In genomic region chr9:94387338-94388010, GRCh38 we compare ENCODE assay signal across 13 cellular contexts. TPM values are rescaled to one million over a fixed set of nuclear protein-coding genes. Genes with fewer than 3 reads are reported as not detected.
DNase-seq lines count a peak whose midpoint lies in the region; ATAC-seq, FAIRE-seq and TF ChIP-seq lines count a peak whose summit lies in the region.
"Not testable (repeated sequence)": the region's sequence is repeated elsewhere in the genome, so short reads cannot be mapped to it uniquely, and the experiment has no call there.
"Had no signal": no experiment of that assay in that cellular context is flagged by ENCODE, and none has a peak within 500 bp of the region (broad histone marks: within the 10 kb centered on the region; RNA-seq: fewer than 3 reads in every experiment).

No MANE protein-coding gene starts in this region.

- not testable (repeated sequence) for H3K4me3 ChIP-seq in IMR-90 (ENCODE audit: insufficient read depth, low read depth, low read length); neural progenitor cell

- not testable (repeated sequence) for H4K91ac ChIP-seq in IMR-90 (ENCODE audit: insufficient read depth, low read depth, low read length)

- not testable (repeated sequence) for H4K20me1 ChIP-seq in IMR-90 (ENCODE audit: insufficient read depth, low read length); neural progenitor cell (ENCODE audit: low read depth)

- not testable (repeated sequence) for H4K5ac ChIP-seq in IMR-90 (ENCODE audit: low read depth, low read length)

- H3K4me1 ChIP-seq in IMR-90 (ENCODE audit: control insufficient read depth, insufficient read depth, low read length); neural progenitor cell: not testable (repeated sequence)

- peak; percentile 21 for FAIRE-seq in GM12892 (lab: Jason Lieb, UNC)

- CTCF ChIA-PET in IMR-90 (lab: Yijun Ruan, JAX): not testable (repeated sequence)

- not testable (repeated sequence) for TF ChIP-seq RAD21 in IMR-90 (IDR thresholded peaks at IDR 0.05; ENCODE audit: low read length)

- BruUV-seq in IMR-90 (replicated peaks; lab: Mats Ljungman, UMichigan): not testable (repeated sequence)

- not testable (repeated sequence) for H3K18ac ChIP-seq in IMR-90 (ENCODE audit: low read depth, low read length)

- ATAC-seq in IMR-90 (ENCODE audit: low read depth): not testable (repeated sequence)
- peak; percentile 60 to 85 for ATAC-seq in activated CD4-positive, CD25-positive, alpha-beta regulatory T cell treated with anti-CD3 and anti-CD28 coated beads, Interleukin-2, amount 50 U/mL, for 24 hours
- peak; percentile 83 for ATAC-seq in activated T-helper 17 cell treated with anti-CD3 and anti-CD28 coated beads, Interleukin-2, amount 50 U/mL, for 72 hours (replicated peaks)
- ATAC-seq in stimulated activated naive CD8-positive, alpha-beta T cell treated with anti-CD3 and anti-CD28 coated beads, Interleukin-15, Interleukin-2, amounts not matched to agents 100 U/mL and 50 U/mL, for 24 hours: peak; percentile 46

- not testable (repeated sequence) for H3K27me3 ChIP-seq in IMR-90 (ENCODE audit: control insufficient read depth, insufficient read depth, low read length); neural progenitor cell

- WGBS in IMR-90 (ENCODE audit: extremely low coverage in 2 of 2, insufficient read length in 1 of 2), 2 experiments: no CpG with 5 or more reads among the region's 5 CpGs

- TF ChIP-seq POLR2A in GM12892 (IDR thresholded peaks at IDR 0.05; ENCODE audit: low read depth, low read length); IMR-90 (IDR thresholded peaks at IDR 0.05; ENCODE audit: low read depth, low read length): not testable (repeated sequence)

- not testable (repeated sequence) for H3K36me3 ChIP-seq in IMR-90 (ENCODE audit: control insufficient read depth, insufficient read depth, low read length); neural progenitor cell

- H2BK15ac ChIP-seq in IMR-90 (ENCODE audit: low read depth, low read length): not testable (repeated sequence)

- H3K23ac ChIP-seq in IMR-90 (ENCODE audit: low read depth, low read length): not testable (repeated sequence)

- not testable (repeated sequence) for H2BK20ac ChIP-seq in IMR-90 (ENCODE audit: low read depth, low read length)

- in situ Hi-C loops in IMR-90 (cut with MboI; ENCODE audit: low sequenced_read_pairs): not testable (repeated sequence)

- not testable (repeated sequence) for H3K9me3 Mint-ChIP-seq in activated T-helper 17 cell treated with anti-CD3 and anti-CD28 coated beads, Interleukin-2, amount 50 U/mL, for 72 hours; neural progenitor cell

- H2AK9ac ChIP-seq in IMR-90 (replicated peaks; ENCODE audit: low read depth, low read length, poor library complexity): not testable (repeated sequence)

- not testable (repeated sequence) for H3K9me1 ChIP-seq in IMR-90 (ENCODE audit: insufficient read depth, low read length)

- not testable (repeated sequence) for H3K36me3 Mint-ChIP-seq in activated T-helper 17 cell treated with anti-CD3 and anti-CD28 coated beads, Interleukin-2, amount 50 U/mL, for 72 hours (ENCODE audit: low read depth); neural progenitor cell

- not testable (repeated sequence) for H3K9me3 ChIP-seq in IMR-90 (ENCODE audit: control insufficient read depth, insufficient read depth, low read length); neural progenitor cell (ENCODE audit: low read depth)

- not testable (repeated sequence) for DNase-seq in GM12892 (ENCODE audit: insufficient read length); IMR-90; epithelial cell of prostate (ENCODE audit: low read depth, low spot score); neural progenitor cell (ENCODE audit: low spot score); stimulated activated naive CD8-positive, alpha-beta T cell treated with anti-CD3 and anti-CD28 coated beads, Interleukin-15, Interleukin-2, amounts not matched to agents 100 U/mL and 50 U/mL, for 24 hours

- H3K56ac ChIP-seq in IMR-90 (ENCODE audit: extremely low read depth, insufficient read depth, low read length): not testable (repeated sequence)

- H2BK5ac ChIP-seq in IMR-90 (ENCODE audit: low read depth, low read length, poor library complexity, severe bottlenecking): not testable (repeated sequence)

- intact Hi-C loops in IMR-90 (cut with micrococcal nuclease): not testable (repeated sequence)

- not testable (repeated sequence) for H3K4me2 ChIP-seq in IMR-90 (ENCODE audit: low read depth, low read length)
- peak overlapping the region; percentile 22 for H3K4me2 ChIP-seq in neural progenitor cell

- not testable (repeated sequence) for TF ChIP-seq CTCF in IMR-90 (conservative IDR thresholded peaks at IDR 0.05; ENCODE audit: low read depth, low read length); neural progenitor cell (IDR thresholded peaks at IDR 0.05)

- H3K27me3 Mint-ChIP-seq in activated T-helper 17 cell treated with anti-CD3 and anti-CD28 coated beads, Interleukin-2, amount 50 U/mL, for 72 hours; neural progenitor cell (ENCODE audit: insufficient read depth, low read depth): not testable (repeated sequence)

- peaks cover 68% of the 10 kb centered on the region for H3K79me2 ChIP-seq in neural progenitor cell (ENCODE audit: low read depth)

- H3K9ac ChIP-seq in IMR-90 (ENCODE audit: low read depth, low read length); neural progenitor cell: not testable (repeated sequence)

- not testable (repeated sequence) for H3K27ac ChIP-seq in IMR-90 (ENCODE audit: insufficient read depth, low read length); neural progenitor cell
- H3K27ac ChIP-seq in epithelial cell of prostate: peak overlapping the region; percentile 25

- POLR2A ChIA-PET in IMR-90 (lab: Charles Lee; ENCODE audit: unreplicated experiment): not testable (repeated sequence)

- H3F3A ChIP-seq in neural progenitor cell (ENCODE audit: low read depth): not testable (repeated sequence)

- dilution Hi-C loops in IMR-90 (cut with HindIII; ENCODE audit: low sequenced_read_pairs, unreplicated experiment): not testable (repeated sequence)

- H3K4me1 Mint-ChIP-seq in activated T-helper 17 cell treated with anti-CD3 and anti-CD28 coated beads, Interleukin-2, amount 50 U/mL, for 72 hours: peaks cover 16% of the 10 kb centered on the region
- H3K4me1 Mint-ChIP-seq in neural progenitor cell: not testable (repeated sequence)

- not testable (repeated sequence) for H3K4ac ChIP-seq in IMR-90 (ENCODE audit: low read depth, low read length)

- H4K8ac ChIP-seq in IMR-90 (ENCODE audit: low read depth in 2 of 2, low read length in 2 of 2): not testable (repeated sequence)

- H3K79me1 ChIP-seq in IMR-90 (ENCODE audit: low read depth in 1 of 2, low read length in 2 of 2): not testable (repeated sequence)

- not testable (repeated sequence) for H3K4me3 Mint-ChIP-seq in activated T-helper 17 cell treated with anti-CD3 and anti-CD28 coated beads, Interleukin-2, amount 50 U/mL, for 72 hours; neural progenitor cell

- H3K27ac Mint-ChIP-seq in activated T-helper 17 cell treated with anti-CD3 and anti-CD28 coated beads, Interleukin-2, amount 50 U/mL, for 72 hours; neural progenitor cell: not testable (repeated sequence)

- H3K14ac ChIP-seq in IMR-90 (replicated peaks; ENCODE audit: low read depth, low read length): not testable (repeated sequence)

- H2BK120ac ChIP-seq in IMR-90 (ENCODE audit: low read depth, low read length): not testable (repeated sequence)

- H2AK5ac ChIP-seq in IMR-90 (ENCODE audit: low read depth, low read length): not testable (repeated sequence)

- not testable (repeated sequence) for H2AFZ ChIP-seq in IMR-90 (replicated peaks; ENCODE audit: low read length, poor library complexity); neural progenitor cell (replicated peaks)

TF ChIP-seq in IMR-90, 13 proteins besides CTCF, POLR2A, EP300 and RAD21:
- TF ChIP-seq NFE2L2 (IDR thresholded peaks at IDR 0.05; ENCODE audit: low read depth, low read length): peak; percentile 9; the same call in 1 of the 2 replicates

RNA-seq across cellular contexts. Expression of gene NUTM2F, which starts 59.0 kb away (rescaled TPM):
- not detected for polyA plus RNA-seq in GM12892 (2012; ENCODE audit: missing spikeins)
- total RNA-seq in IMR-90 (2012; rRNA removed): not detected in 2 replicates
- polyA plus RNA-seq in IMR-90 (2012; rRNA removed): not detected in 2 replicates
- polyA plus RNA-seq in IMR-90 (2012; cell fraction: cytosol; rRNA removed): not detected in 2 replicates
- polyA plus RNA-seq in IMR-90 (2012; cell fraction: nucleus; rRNA removed; ENCODE audit: low replicate concordance): not detected in 2 replicates
- not detected for total RNA-seq in activated T-helper 17 cell treated with anti-CD3 and anti-CD28 coated beads, Interleukin-2, amount 50 U/mL, for 72 hours
- total RNA-seq in neural progenitor cell (ENCODE audit: low replicate concordance): 0.22 TPM in 1 of 2 replicates, not detected in the other
- total RNA-seq: A172; CD4-positive, CD25-positive, alpha-beta regulatory T cell; CD8-positive, alpha-beta memory T cell; G401; H4; HT-29 had no signal
- polyA plus RNA-seq: CD4-positive, CD25-positive, alpha-beta regulatory T cell; CD8-positive, alpha-beta memory T cell had no signal
